ENCODE assay signal across 1 cellular context in the genomic region with DNA sequence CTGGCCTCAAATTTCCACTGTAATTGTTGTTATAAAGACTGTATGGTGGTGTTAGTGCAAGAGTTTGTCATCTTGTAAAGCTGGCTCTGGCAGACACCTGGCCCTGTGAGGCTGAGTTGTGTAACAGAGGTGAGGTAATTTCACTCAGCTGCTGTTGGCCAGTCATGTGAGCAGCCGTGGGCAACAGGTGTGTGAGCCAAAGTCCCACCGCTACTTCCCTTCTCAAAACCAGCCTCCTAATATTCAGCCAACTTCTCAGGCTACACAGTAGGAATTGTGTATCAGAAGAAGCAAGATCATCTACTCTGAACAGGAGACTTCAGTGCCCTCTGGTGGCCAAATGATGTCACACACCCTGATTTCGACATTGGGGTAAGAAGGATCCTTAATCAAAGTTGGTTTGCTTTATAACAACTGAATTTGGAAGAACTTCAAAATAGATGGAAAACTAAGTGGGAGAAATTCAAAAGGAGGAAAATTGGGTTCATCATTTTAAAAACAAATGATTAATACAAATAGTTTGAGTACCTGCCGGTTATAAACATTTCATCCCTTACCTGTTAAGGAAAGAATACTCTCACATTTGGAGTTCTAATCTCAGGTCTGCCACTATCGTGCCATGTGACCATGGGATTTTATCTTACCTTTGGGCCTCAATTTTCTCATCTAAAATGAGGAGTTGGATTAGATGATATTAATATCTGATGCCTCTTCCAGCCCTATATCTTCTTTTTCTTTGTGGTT.
TF ChIP-seq lines count a peak whose summit lies in the region.

No MANE protein-coding gene starts in this region.

TF ChIP-seq in HepG2, 621 proteins besides CTCF, POLR2A, EP300 and RAD21 (continued from another document):
- TF ChIP-seq, protein P1, sequence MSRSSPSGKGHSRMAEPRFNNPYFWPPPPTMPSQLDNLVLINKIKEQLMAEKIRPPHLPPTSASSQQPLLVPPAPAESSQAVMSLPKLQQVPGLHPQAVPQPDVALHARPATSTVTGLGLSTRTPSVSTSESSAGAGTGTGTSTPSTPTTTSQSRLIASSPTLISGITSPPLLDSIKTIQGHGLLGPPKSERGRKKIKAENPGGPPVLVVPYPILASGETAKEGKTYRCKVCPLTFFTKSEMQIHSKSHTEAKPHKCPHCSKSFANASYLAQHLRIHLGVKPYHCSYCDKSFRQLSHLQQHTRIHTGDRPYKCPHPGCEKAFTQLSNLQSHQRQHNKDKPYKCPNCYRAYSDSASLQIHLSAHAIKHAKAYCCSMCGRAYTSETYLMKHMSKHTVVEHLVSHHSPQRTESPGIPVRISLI (CRISPR knock-in tag; IDR thresholded peaks at IDR 0.05; ENCODE audit: borderline replicate concordance), result no peak
- TF ChIP-seq ZNF331 (CRISPR knock-in tag; IDR thresholded peaks at IDR 0.05), result no peak
- TF ChIP-seq, protein P2, sequence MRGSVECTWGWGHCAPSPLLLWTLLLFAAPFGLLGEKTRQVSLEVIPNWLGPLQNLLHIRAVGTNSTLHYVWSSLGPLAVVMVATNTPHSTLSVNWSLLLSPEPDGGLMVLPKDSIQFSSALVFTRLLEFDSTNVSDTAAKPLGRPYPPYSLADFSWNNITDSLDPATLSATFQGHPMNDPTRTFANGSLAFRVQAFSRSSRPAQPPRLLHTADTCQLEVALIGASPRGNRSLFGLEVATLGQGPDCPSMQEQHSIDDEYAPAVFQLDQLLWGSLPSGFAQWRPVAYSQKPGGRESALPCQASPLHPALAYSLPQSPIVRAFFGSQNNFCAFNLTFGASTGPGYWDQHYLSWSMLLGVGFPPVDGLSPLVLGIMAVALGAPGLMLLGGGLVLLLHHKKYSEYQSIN (CRISPR knock-in tag; IDR thresholded peaks at IDR 0.05; ENCODE audit: borderline replicate concordance), result no peak
